ENCODE assay signal across 8 cellular contexts in the genomic region with DNA sequence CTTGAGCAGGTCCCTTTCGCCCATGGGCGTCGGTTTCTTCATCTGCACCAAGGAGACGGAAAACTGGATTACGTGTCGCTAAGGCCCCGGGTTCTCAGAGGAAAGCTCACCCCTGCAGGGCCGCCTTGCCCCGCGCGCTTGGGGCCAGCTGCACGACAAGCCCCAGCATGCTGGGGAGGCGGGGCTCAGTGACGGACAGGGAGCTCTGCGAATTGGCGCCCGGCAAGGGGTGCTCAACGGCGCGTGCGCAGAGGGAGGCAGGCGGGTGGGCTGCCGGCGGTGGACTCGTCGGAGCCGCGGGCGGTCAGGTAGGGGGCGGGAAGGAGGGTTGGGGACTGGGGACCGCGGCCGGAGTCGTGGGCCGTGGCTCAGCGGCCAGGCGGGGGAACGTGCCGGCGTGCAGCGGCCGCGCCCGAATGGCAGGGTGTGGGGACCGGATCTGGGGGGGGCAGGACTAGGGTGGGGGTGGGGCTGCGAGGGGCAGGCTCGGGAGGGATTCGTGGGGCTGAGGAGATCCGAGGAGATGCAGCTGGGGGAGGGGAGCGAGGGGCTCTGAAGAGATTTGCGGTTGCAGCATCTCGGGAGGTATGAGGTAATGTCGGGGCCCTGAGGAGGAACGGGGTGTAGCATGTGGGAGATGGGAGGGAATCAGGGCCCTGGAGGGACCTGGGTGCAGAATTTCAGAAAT. TPM values are rescaled to one million over a fixed set of nuclear protein-coding genes. Genes with fewer than 3 reads are reported as not detected.
DNase-seq lines count a peak whose midpoint lies in the region; ATAC-seq and TF ChIP-seq lines count a peak whose summit lies in the region.

A gene with protein sequence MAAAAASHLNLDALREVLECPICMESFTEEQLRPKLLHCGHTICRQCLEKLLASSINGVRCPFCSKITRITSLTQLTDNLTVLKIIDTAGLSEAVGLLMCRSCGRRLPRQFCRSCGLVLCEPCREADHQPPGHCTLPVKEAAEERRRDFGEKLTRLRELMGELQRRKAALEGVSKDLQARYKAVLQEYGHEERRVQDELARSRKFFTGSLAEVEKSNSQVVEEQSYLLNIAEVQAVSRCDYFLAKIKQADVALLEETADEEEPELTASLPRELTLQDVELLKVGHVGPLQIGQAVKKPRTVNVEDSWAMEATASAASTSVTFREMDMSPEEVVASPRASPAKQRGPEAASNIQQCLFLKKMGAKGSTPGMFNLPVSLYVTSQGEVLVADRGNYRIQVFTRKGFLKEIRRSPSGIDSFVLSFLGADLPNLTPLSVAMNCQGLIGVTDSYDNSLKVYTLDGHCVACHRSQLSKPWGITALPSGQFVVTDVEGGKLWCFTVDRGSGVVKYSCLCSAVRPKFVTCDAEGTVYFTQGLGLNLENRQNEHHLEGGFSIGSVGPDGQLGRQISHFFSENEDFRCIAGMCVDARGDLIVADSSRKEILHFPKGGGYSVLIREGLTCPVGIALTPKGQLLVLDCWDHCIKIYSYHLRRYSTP (plus strand): TSS at position 232 of the 688 bp plus-strand sequence. CDS start 10,438 bp downstream, outside the sequence.

- H3K4me3 ChIP-seq in right atrium auricular region (peak within 1 kb of the TSS; percentile 80 to 90), urinary bladder (ENCODE audit: low read depth, low read length) (peak within 1 kb of the TSS; percentile 74)

- TF ChIP-seq CTCF in GM13976 (IDR thresholded peaks at IDR 0.05; ENCODE audit: borderline replicate concordance, control extremely low read depth, extremely low read depth, insufficient read depth, missing control alignments), result no peak
- TF ChIP-seq CTCF in right atrium auricular region (IDR thresholded peaks at IDR 0.05), result no peak

- in situ Hi-C loops in GM13976 (cut with MboI; ENCODE audit: low sequenced_read_pairs, unreplicated experiment), result no loop called here

- H3K27ac ChIP-seq in angular gyrus (ENCODE audit: low read depth, low read length) (peak within 1 kb of the TSS; percentile 71), right atrium auricular region (peak within 1 kb of the TSS; percentile 82 to 89), urinary bladder (ENCODE audit: low read depth) (peak within 1 kb of the TSS; percentile 72)

- no peaks in the 10 kb centered on the region for H3K36me3 ChIP-seq in right atrium auricular region
- H3K36me3 ChIP-seq in urinary bladder (ENCODE audit: insufficient read depth), result peaks cover 2% of the 10 kb centered on the region

- WGBS in urinary bladder, result under 1% methylated on average over 54 of the region's 54 CpGs

- no peaks in the 10 kb centered on the region for H3K27me3 ChIP-seq in right atrium auricular region

- ATAC-seq in HG02763 (IDR thresholded peaks at IDR 0.05; ENCODE audit: unreplicated experiment), result peak; percentile 99

- H3K4me1 ChIP-seq in right atrium auricular region, result peaks cover 0 to 33% of the 10 kb centered on the region in 2 donors
- H3K4me1 ChIP-seq in urinary bladder (ENCODE audit: insufficient read depth), result no peaks in the 10 kb centered on the region

- DNase-seq in GM13976 (ENCODE audit: low spot score) (peak; percentile 96), NCI-H1436 treated with DMSO at 0.1 percent for 48 hours (lab: John Stamatoyannopoulos, UW) (peak; percentile 62), T-helper 2 cell (peak; percentile 82 to 93 (median 87)), right atrium auricular region (ENCODE audit: low spot score) (peak; percentile 88), pulmonary artery endothelial cell (ENCODE audit: low read depth, low spot score) (peak; percentile 47)

- H3K9me3 ChIP-seq in right atrium auricular region, result no peaks in the 10 kb centered on the region

RNA-seq across cellular contexts. Expression of the gene that starts here (rescaled TPM):
- total RNA-seq in right atrium auricular region (10 to 100 TPM; 12.2 to 13.9 TPM), pulmonary artery endothelial cell (16.6 and 18.0 TPM in 2 replicates), urinary bladder (15.8 TPM)
- 10.3 TPM for polyA plus RNA-seq in urinary bladder

Comparison
In these comparisons a context has a peak if more than half of its experiments do, and no peak if none do; other contexts are left out.
1. Peak in every context shown above with its lines: DNase-seq, ATAC-seq, H3K4me3 ChIP-seq and H3K27ac ChIP-seq.